In the genomic region with DNA sequence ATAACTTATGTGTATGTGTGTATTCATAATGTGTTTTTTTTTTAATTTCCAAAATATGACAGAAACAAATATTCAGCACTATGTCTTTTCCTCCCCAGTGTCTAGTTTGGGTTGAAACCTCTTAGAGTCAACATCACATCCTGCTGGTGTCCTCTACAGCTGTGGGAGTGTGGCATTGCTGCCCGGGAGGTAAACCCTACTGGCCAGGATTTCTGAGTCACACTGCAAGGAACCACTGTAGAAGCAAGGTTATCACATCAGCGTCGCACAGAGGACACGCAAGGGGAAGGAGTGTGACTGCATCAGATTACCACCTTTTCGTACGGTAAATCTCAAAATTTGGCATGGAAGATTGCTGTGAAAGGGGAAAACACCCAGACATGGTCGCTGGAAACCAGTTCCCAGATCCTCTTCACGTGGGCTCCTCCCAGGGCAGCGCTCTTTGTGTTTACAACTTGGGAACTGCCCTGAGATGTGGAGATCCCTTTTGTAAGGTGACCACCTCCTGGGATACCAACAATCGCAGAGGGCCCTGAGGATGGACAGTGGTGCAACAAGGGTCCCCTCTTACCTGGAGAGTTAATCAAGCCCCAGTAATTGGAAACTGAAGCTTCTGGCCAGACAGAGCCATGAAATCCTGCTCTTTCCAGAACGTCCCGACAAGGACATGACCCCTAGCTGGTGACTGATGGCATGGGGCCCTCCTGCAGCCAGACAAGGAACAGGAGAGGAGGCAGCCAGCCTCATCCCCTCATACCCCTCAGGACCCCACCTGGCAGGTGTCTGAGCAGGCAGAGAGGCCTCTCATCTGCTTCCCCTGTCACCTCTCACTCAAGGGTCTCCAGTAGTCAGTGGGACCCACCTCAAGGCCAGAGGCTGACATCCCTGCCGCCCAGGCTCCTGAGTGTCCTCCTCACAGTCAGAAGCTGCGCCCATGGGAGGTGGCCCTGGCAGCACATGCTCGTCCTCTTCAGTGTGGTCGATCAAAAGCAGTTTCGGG, we compare ENCODE assay signal across 16 cellular contexts.
A peak's percentile ranks its signal among the peaks of the same experiment; 100 is the strongest.
DNase-seq lines count a peak whose midpoint lies in the region; ATAC-seq, FAIRE-seq and TF ChIP-seq lines count a peak whose summit lies in the region.
"Had no signal": no experiment of that assay in that cellular context is flagged by ENCODE, and none has a peak within 500 bp of the region (broad histone marks: within the 10 kb centered on the region; RNA-seq: fewer than 3 reads in every experiment).

No MANE protein-coding gene starts in this region.

- intact Hi-C loops in activated T-helper 1 cell treated with anti-CD3 and anti-CD28 coated beads, Interleukin-12 subunit alpha, Interleukin-12 subunit beta, Interleukin-2, Interleukin-4 antibody, amounts not matched to agents 30 ng/mL and 10 ng/mL and 1 ng/mL, durations not matched to agents 14 hours and 24 hours and 36 hours (cut with micrococcal nuclease), result no loop called here
- intact Hi-C loops in left colon (cut with DNase I, micrococcal nuclease), result no loop called here

- TF ChIP-seq CTCF in NB4 (IDR thresholded peaks at IDR 0.05; ENCODE audit: low read depth, low read length) (no peak), omental fat pad (IDR thresholded peaks at IDR 0.05) (no peak)

- H3K4me3 Mint-ChIP-seq in activated T-helper 1 cell treated with anti-CD3 and anti-CD28 coated beads, Interleukin-12 subunit alpha, Interleukin-12 subunit beta, Interleukin-2, Interleukin-4 antibody, amounts not matched to agents 30 ng/mL and 10 ng/mL and 1 ng/mL, durations not matched to agents 14 hours and 24 hours and 36 hours, result no peak overlapping the region
- H3K4me3 Mint-ChIP-seq: CD14-positive monocyte; CD8-positive, alpha-beta T cell; GM23338; H9 had no signal

- peak; percentile 13 for FAIRE-seq in urothelium cell line (lab: Jason Lieb, UNC)
- FAIRE-seq: D721Med had no signal

- H3K4me3 ChIP-seq in NB4 (ENCODE audit: low read depth, low read length), result no peak overlapping the region
- H3K4me3 ChIP-seq: GM23338 had no signal

- ATAC-seq in omental fat pad (ENCODE audit: low FRiP score) (no peak), left colon (no peak)
- ATAC-seq: CD8-positive, alpha-beta T cell; GM23338 had no signal

- no peaks in the 10 kb centered on the region for H3K36me3 Mint-ChIP-seq in activated T-helper 1 cell treated with anti-CD3 and anti-CD28 coated beads, Interleukin-12 subunit alpha, Interleukin-12 subunit beta, Interleukin-2, Interleukin-4 antibody, amounts not matched to agents 30 ng/mL and 10 ng/mL and 1 ng/mL, durations not matched to agents 14 hours and 24 hours and 36 hours (ENCODE audit: low read depth)
- H3K36me3 Mint-ChIP-seq: CD14-positive monocyte; CD8-positive, alpha-beta T cell had no signal

- H3K27me3 Mint-ChIP-seq in activated T-helper 1 cell treated with anti-CD3 and anti-CD28 coated beads, Interleukin-12 subunit alpha, Interleukin-12 subunit beta, Interleukin-2, Interleukin-4 antibody, amounts not matched to agents 30 ng/mL and 10 ng/mL and 1 ng/mL, durations not matched to agents 14 hours and 24 hours and 36 hours (ENCODE audit: insufficient read depth), result peaks cover 2% of the 10 kb centered on the region

- no peaks in the 10 kb centered on the region for H3K9me3 Mint-ChIP-seq in activated T-helper 1 cell treated with anti-CD3 and anti-CD28 coated beads, Interleukin-12 subunit alpha, Interleukin-12 subunit beta, Interleukin-2, Interleukin-4 antibody, amounts not matched to agents 30 ng/mL and 10 ng/mL and 1 ng/mL, durations not matched to agents 14 hours and 24 hours and 36 hours
- H3K9me3 Mint-ChIP-seq: CD8-positive, alpha-beta T cell; H9 had no signal

- H3K4me1 Mint-ChIP-seq in activated T-helper 1 cell treated with anti-CD3 and anti-CD28 coated beads, Interleukin-12 subunit alpha, Interleukin-12 subunit beta, Interleukin-2, Interleukin-4 antibody, amounts not matched to agents 30 ng/mL and 10 ng/mL and 1 ng/mL, durations not matched to agents 14 hours and 24 hours and 36 hours (ENCODE audit: low read depth), result no peaks in the 10 kb centered on the region
- H3K4me1 Mint-ChIP-seq: CD14-positive monocyte, GM23338 had no signal

- H3K27ac Mint-ChIP-seq in activated T-helper 1 cell treated with anti-CD3 and anti-CD28 coated beads, Interleukin-12 subunit alpha, Interleukin-12 subunit beta, Interleukin-2, Interleukin-4 antibody, amounts not matched to agents 30 ng/mL and 10 ng/mL and 1 ng/mL, durations not matched to agents 14 hours and 24 hours and 36 hours, result peak overlapping the region; percentile 7
- H3K27ac Mint-ChIP-seq: CD14-positive monocyte; CD8-positive, alpha-beta T cell; GM23338; H9 had no signal

- TF ChIP-seq POLR2A in NB4 (IDR thresholded peaks at IDR 0.05; ENCODE audit: extremely low read depth, insufficient read length), result no peak

- DNase-seq in Daoy (ENCODE audit: low read depth), result peak; percentile 80
- peak; percentile 21 for DNase-seq in NB4 (ENCODE audit: low read depth)
- DNase-seq in activated T-helper 1 cell treated with anti-CD3 and anti-CD28 coated beads, Interleukin-12 subunit alpha, Interleukin-12 subunit beta, Interleukin-2, Interleukin-4 antibody, amounts not matched to agents 30 ng/mL and 10 ng/mL and 1 ng/mL, durations not matched to agents 14 hours and 24 hours and 36 hours (ENCODE audit: low spot score), result no peak
- no peak for DNase-seq in urothelium cell line (ENCODE audit: low spot score)
- no peak for DNase-seq in omental fat pad (ENCODE audit: low spot score)
- DNase-seq in dermis blood vessel endothelial cell, result no peak
- DNase-seq in left colon, result no peak
- DNase-seq: CD8-positive, alpha-beta T cell; COR-L47; DMS153; DMS79 treated with DMSO at 0.1 percent for 48 hours; GF-D8; H9 had no signal

Comparison
In these comparisons a context has a peak if more than half of its experiments do, and no peak if none do; other contexts are left out.
1. DNase-seq: peak in Daoy (single experiment) and NB4 (single experiment); none in activated T-helper 1 cell treated with anti-CD3 and anti-CD28 coated beads, Interleukin-12 subunit alpha, Interleukin-12 subunit beta, Interleukin-2, Interleukin-4 antibody, amounts not matched to agents 30 ng/mL and 10 ng/mL and 1 ng/mL, durations not matched to agents 14 hours and 24 hours and 36 hours (single experiment), urothelium cell line (single experiment), omental fat pad (single experiment), dermis blood vessel endothelial cell (single experiment) and left colon (0 of 2).